ENCODE assay signal across 9 cellular contexts in the genomic region with DNA sequence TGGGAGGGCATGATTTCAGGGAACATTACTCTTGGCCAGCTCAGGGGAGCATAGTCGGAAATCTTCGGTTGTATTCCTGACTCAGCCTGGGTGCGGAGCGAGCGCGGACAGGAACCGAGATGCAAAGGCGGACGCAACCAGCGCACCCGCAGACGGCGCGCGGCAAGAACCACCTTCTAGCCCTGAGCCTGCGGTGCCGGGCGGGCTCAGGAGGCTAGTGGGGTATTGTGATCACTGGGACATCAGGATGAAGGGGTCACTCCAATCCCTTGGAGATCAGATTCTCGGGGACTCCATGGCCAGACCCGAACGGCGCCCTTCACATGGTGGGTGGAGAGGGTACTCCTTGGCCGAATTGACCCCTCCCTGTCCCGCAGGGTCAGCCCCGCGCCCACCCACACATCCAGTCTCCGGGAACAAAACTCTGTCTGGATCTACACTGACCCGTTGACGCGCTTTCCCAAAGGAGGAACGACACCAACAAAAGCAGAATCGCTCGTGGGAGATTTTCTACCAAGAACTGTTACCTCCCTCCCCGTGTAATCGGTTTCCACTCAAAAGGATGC.
DNase-seq lines count a peak whose midpoint lies in the region; ATAC-seq and TF ChIP-seq lines count a peak whose summit lies in the region.
"Had no signal": no experiment of that assay in that cellular context is flagged by ENCODE, and none has a peak within 500 bp of the region (broad histone marks: within the 10 kb centered on the region; RNA-seq: fewer than 3 reads in every experiment).

No MANE protein-coding gene starts in this region.

- ATAC-seq in aorta (ENCODE audit: low FRiP score): no peak
- ATAC-seq in GM18858 (IDR thresholded peaks at IDR 0.05; ENCODE audit: unreplicated experiment): no peak

- H3K4me1 ChIP-seq in smooth muscle cell (ENCODE audit: low read depth): peaks cover 8% of the 10 kb centered on the region
- no peaks in the 10 kb centered on the region for H3K4me1 ChIP-seq in aorta (ENCODE audit: control insufficient read depth in 1 of 2, insufficient read depth in 2 of 2, low read length in 2 of 2)

- peak overlapping the region; percentile 96 for H3K4me2 ChIP-seq in smooth muscle cell

- no peak for DNase-seq in HFF-Myc (ENCODE audit: extremely low read depth, low read depth)
- peak; percentile 37 for DNase-seq in astrocyte of the spinal cord (ENCODE audit: low read depth, low spot score)
- peak; percentile 65 for DNase-seq in islet precursor cell
- DNase-seq in smooth muscle cell (lab: John Stamatoyannopoulos, UW; ENCODE audit: unreplicated experiment): no peak
- DNase-seq in aorta: no peak
- DNase-seq in SKM-1 (lab: John Stamatoyannopoulos, UW; ENCODE audit: unreplicated experiment): no peak
- DNase-seq in OCI-M2 (lab: John Stamatoyannopoulos, UW; ENCODE audit: unreplicated experiment): no peak
- DNase-seq: T-helper 9 cell had no signal

- peak overlapping the region; percentile 37 for H3K4me3 ChIP-seq in HFF-Myc (replicated peaks; ENCODE audit: low read depth, low read length)
- peak overlapping the region; percentile 49 for H3K4me3 ChIP-seq in astrocyte of the spinal cord (ENCODE audit: low read depth, low read length)
- peak overlapping the region; percentile 61 for H3K4me3 ChIP-seq in smooth muscle cell
- peak overlapping the region in 1 of 2 donors; percentile 29 for H3K4me3 ChIP-seq in aorta (ENCODE audit: low read length in 2 of 2)

- WGBS in smooth muscle cell (ENCODE audit: low lambda C conversion rate): 1% methylated on average over 35 of the region's 35 CpGs
- 0 to 1% methylated on average over 35 of the region's 35 CpGs for WGBS in aorta, 2 donors

- H2AFZ ChIP-seq in smooth muscle cell (ENCODE audit: low read depth): peak overlapping the region; percentile 86

- no peaks in the 10 kb centered on the region for H3F3A ChIP-seq in smooth muscle cell (ENCODE audit: low read depth)

- H3K27ac ChIP-seq in smooth muscle cell (ENCODE audit: low read depth) (no peak overlapping the region), aorta (ENCODE audit: low read depth in 1 of 2, low read length in 2 of 2) (no peak overlapping the region)

- no peaks in the 10 kb centered on the region for H3K79me2 ChIP-seq in smooth muscle cell (ENCODE audit: low read depth)

- H3K9me3 ChIP-seq in smooth muscle cell (replicated peaks; ENCODE audit: low read depth): no peaks in the 10 kb centered on the region
- H3K9me3 ChIP-seq in aorta (ENCODE audit: control insufficient read depth, low read length): no peaks in the 10 kb centered on the region

- H3K27me3 ChIP-seq in smooth muscle cell (ENCODE audit: low read depth): peaks cover 30% of the 10 kb centered on the region
- no peaks in the 10 kb centered on the region for H3K27me3 ChIP-seq in aorta (ENCODE audit: control insufficient read depth in 1 of 2, insufficient read depth in 2 of 2, low read length in 1 of 2)

- H3K9ac ChIP-seq in smooth muscle cell (ENCODE audit: low read depth): no peak overlapping the region

- no peak for TF ChIP-seq CTCF in HFF-Myc (IDR thresholded peaks at IDR 0.05; ENCODE audit: low read depth, low read length, missing control alignments)
- no peak for TF ChIP-seq CTCF in astrocyte of the spinal cord (IDR thresholded peaks at IDR 0.05; ENCODE audit: low read depth, low read length)
- no peak for TF ChIP-seq CTCF in smooth muscle cell (IDR thresholded peaks at IDR 0.05; ENCODE audit: borderline replicate concordance, insufficient read depth, poor library complexity, severe bottlenecking)

- no peaks in the 10 kb centered on the region for H4K20me1 ChIP-seq in smooth muscle cell (ENCODE audit: low read depth)

- no peaks in the 10 kb centered on the region for H3K36me3 ChIP-seq in smooth muscle cell (ENCODE audit: low read depth)
- H3K36me3 ChIP-seq in aorta (ENCODE audit: control insufficient read depth in 1 of 2, insufficient read depth in 2 of 2, low read length in 1 of 2): no peaks in the 10 kb centered on the region

- in situ Hi-C loops in astrocyte of the spinal cord (cut with HindIII; ENCODE audit: low sequenced_read_pairs): no loop called here

- intact Hi-C loops in aorta (cut with DNase I): no loop called here

Comparison
In these comparisons a context has a peak if more than half of its experiments do, and no peak if none do; other contexts are left out.
1. DNase-seq: peak in astrocyte of the spinal cord (single experiment) and islet precursor cell (single experiment); none in HFF-Myc (single experiment), smooth muscle cell (single experiment), aorta (0 of 2), SKM-1 (single experiment) and OCI-M2 (single experiment).